In genomic region chrX:51494409-51494808, GRCh38 we compare ENCODE assay signal across 1 cellular context.
TF ChIP-seq lines count a peak whose summit lies in the region.

No MANE protein-coding gene starts in this region.

TF ChIP-seq in SK-N-SH, 30 proteins besides CTCF, POLR2A, EP300 and RAD21 (continued from another document):
- TF ChIP-seq, protein P1, sequence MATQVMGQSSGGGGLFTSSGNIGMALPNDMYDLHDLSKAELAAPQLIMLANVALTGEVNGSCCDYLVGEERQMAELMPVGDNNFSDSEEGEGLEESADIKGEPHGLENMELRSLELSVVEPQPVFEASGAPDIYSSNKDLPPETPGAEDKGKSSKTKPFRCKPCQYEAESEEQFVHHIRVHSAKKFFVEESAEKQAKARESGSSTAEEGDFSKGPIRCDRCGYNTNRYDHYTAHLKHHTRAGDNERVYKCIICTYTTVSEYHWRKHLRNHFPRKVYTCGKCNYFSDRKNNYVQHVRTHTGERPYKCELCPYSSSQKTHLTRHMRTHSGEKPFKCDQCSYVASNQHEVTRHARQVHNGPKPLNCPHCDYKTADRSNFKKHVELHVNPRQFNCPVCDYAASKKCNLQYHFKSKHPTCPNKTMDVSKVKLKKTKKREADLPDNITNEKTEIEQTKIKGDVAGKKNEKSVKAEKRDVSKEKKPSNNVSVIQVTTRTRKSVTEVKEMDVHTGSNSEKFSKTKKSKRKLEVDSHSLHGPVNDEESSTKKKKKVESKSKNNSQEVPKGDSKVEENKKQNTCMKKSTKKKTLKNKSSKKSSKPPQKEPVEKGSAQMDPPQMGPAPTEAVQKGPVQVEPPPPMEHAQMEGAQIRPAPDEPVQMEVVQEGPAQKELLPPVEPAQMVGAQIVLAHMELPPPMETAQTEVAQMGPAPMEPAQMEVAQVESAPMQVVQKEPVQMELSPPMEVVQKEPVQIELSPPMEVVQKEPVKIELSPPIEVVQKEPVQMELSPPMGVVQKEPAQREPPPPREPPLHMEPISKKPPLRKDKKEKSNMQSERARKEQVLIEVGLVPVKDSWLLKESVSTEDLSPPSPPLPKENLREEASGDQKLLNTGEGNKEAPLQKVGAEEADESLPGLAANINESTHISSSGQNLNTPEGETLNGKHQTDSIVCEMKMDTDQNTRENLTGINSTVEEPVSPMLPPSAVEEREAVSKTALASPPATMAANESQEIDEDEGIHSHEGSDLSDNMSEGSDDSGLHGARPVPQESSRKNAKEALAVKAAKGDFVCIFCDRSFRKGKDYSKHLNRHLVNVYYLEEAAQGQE (IDR thresholded peaks at IDR 0.05; ENCODE audit: low read depth, low read length) = no peak
- no peak for TF ChIP-seq IRF3 (IDR thresholded peaks at IDR 0.05; ENCODE audit: low read depth, low read length)
- TF ChIP-seq TEAD4 (IDR thresholded peaks at IDR 0.05; ENCODE audit: borderline replicate concordance, insufficient read depth) = no peak
- TF ChIP-seq SMC3 (IDR thresholded peaks at IDR 0.05; ENCODE audit: low read depth, low read length) = no peak
- TF ChIP-seq TCF12 (IDR thresholded peaks at IDR 0.05) = no peak
- TF ChIP-seq MEF2A (IDR thresholded peaks at IDR 0.05; ENCODE audit: borderline replicate concordance, low read depth) = no peak
- TF ChIP-seq FOXJ3 (CRISPR knock-in tag; IDR thresholded peaks at IDR 0.05) = no peak
- TF ChIP-seq, protein P2, sequence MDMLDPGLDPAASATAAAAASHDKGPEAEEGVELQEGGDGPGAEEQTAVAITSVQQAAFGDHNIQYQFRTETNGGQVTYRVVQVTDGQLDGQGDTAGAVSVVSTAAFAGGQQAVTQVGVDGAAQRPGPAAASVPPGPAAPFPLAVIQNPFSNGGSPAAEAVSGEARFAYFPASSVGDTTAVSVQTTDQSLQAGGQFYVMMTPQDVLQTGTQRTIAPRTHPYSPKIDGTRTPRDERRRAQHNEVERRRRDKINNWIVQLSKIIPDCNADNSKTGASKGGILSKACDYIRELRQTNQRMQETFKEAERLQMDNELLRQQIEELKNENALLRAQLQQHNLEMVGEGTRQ (IDR thresholded peaks at IDR 0.05; ENCODE audit: borderline replicate concordance, low read depth, low read length) = no peak
- TF ChIP-seq USF1 (IDR thresholded peaks at IDR 0.05; ENCODE audit: borderline replicate concordance, low read depth) = no peak
- TF ChIP-seq JUND (IDR thresholded peaks at IDR 0.05) = no peak
